Comparison of ENCODE assay signal across 8 cellular contexts in genomic region chr19:39413903-39414608, GRCh38. TPM values are rescaled to one million over a fixed set of nuclear protein-coding genes. Genes with fewer than 3 reads are reported as not detected.
DNase-seq lines count a peak whose midpoint lies in the region; ATAC-seq and FAIRE-seq lines count a peak whose summit lies in the region.

No MANE protein-coding gene starts in this region.

- peak overlapping the region; percentile 60 to 63 for H3K4me3 ChIP-seq in small intestine (ENCODE audit: low read depth in 1 of 2, low read length in 2 of 2)

- no peaks in the 10 kb centered on the region for H3K9me3 ChIP-seq in small intestine (ENCODE audit: control insufficient read depth, low read depth)

- H3K9me3 Mint-ChIP-seq in activated T-helper 1 cell treated with anti-CD3 and anti-CD28 coated beads, Interleukin-12 subunit alpha, Interleukin-12 subunit beta, Interleukin-2, Interleukin-4 antibody, amounts not matched to agents 30 ng/mL and 10 ng/mL and 1 ng/mL, durations not matched to agents 14 hours and 24 hours and 36 hours = no peaks in the 10 kb centered on the region

- 36 to 52% (median 39%) methylated on average over 18 of the region's 18 CpGs for WGBS in small intestine, 3 donors

- H3K4me1 Mint-ChIP-seq in activated T-helper 1 cell treated with anti-CD3 and anti-CD28 coated beads, Interleukin-12 subunit alpha, Interleukin-12 subunit beta, Interleukin-2, Interleukin-4 antibody, amounts not matched to agents 30 ng/mL and 10 ng/mL and 1 ng/mL, durations not matched to agents 14 hours and 24 hours and 36 hours (ENCODE audit: low read depth) = peaks cover 33% of the 10 kb centered on the region

- intact Hi-C loops in Right ventricle myocardium superior (cut with DNase I) (no loop called here), left ventricle myocardium superior (cut with micrococcal nuclease) (no loop called here)
- intact Hi-C loops in activated T-helper 1 cell treated with anti-CD3 and anti-CD28 coated beads, Interleukin-12 subunit alpha, Interleukin-12 subunit beta, Interleukin-2, Interleukin-4 antibody, amounts not matched to agents 30 ng/mL and 10 ng/mL and 1 ng/mL, durations not matched to agents 14 hours and 24 hours and 36 hours (cut with micrococcal nuclease) = loop anchor here (5.0 kb wide), 1 partner anchor 1848 kb away; the partner anchor contains the start of gene HNRNPUL1

- H3K27me3 ChIP-seq in small intestine (ENCODE audit: control insufficient read depth in 2 of 2, insufficient read depth in 2 of 2, low read length in 2 of 2) = no peaks in the 10 kb centered on the region

- peaks cover 7% of the 10 kb centered on the region for H3K36me3 Mint-ChIP-seq in activated T-helper 1 cell treated with anti-CD3 and anti-CD28 coated beads, Interleukin-12 subunit alpha, Interleukin-12 subunit beta, Interleukin-2, Interleukin-4 antibody, amounts not matched to agents 30 ng/mL and 10 ng/mL and 1 ng/mL, durations not matched to agents 14 hours and 24 hours and 36 hours (ENCODE audit: low read depth)

- H3K27ac ChIP-seq in small intestine (ENCODE audit: low read depth in 1 of 2, low read length in 1 of 2) = peak overlapping the region; percentile 24 to 60

- no peak for FAIRE-seq in small intestine (lab: Jason Lieb, UNC)

- no peaks in the 10 kb centered on the region for H3K27me3 Mint-ChIP-seq in activated T-helper 1 cell treated with anti-CD3 and anti-CD28 coated beads, Interleukin-12 subunit alpha, Interleukin-12 subunit beta, Interleukin-2, Interleukin-4 antibody, amounts not matched to agents 30 ng/mL and 10 ng/mL and 1 ng/mL, durations not matched to agents 14 hours and 24 hours and 36 hours (ENCODE audit: insufficient read depth)

- DNase-seq in Right ventricle myocardium superior (peak; percentile 60), left ventricle myocardium superior (no peak), hepatic stellate cell (ENCODE audit: low spot score) (peak; percentile 59), small intestine (no peak)
- no peak for DNase-seq in activated T-helper 1 cell treated with anti-CD3 and anti-CD28 coated beads, Interleukin-12 subunit alpha, Interleukin-12 subunit beta, Interleukin-2, Interleukin-4 antibody, amounts not matched to agents 30 ng/mL and 10 ng/mL and 1 ng/mL, durations not matched to agents 14 hours and 24 hours and 36 hours (ENCODE audit: low spot score)
- DNase-seq in stimulated activated CD4-positive, alpha-beta T cell treated with anti-CD3 and anti-CD28 coated beads, Interleukin-12 subunit alpha, Interleukin-12 subunit beta, amount 100 ng/mL, for 4 hours = no peak

- peak overlapping the region; percentile 92 for H3K4me3 Mint-ChIP-seq in activated T-helper 1 cell treated with anti-CD3 and anti-CD28 coated beads, Interleukin-12 subunit alpha, Interleukin-12 subunit beta, Interleukin-2, Interleukin-4 antibody, amounts not matched to agents 30 ng/mL and 10 ng/mL and 1 ng/mL, durations not matched to agents 14 hours and 24 hours and 36 hours

- ATAC-seq in Right ventricle myocardium superior (ENCODE audit: poor library complexity) (no peak), left ventricle myocardium superior (no peak), HG02981 (IDR thresholded peaks at IDR 0.05; ENCODE audit: unreplicated experiment) (no peak), HG02852 (IDR thresholded peaks at IDR 0.05; ENCODE audit: unreplicated experiment) (no peak)

- H3K36me3 ChIP-seq in small intestine (ENCODE audit: control insufficient read depth in 2 of 2, insufficient read depth in 2 of 2, low read length in 2 of 2) = no peaks in the 10 kb centered on the region

- H3K27ac Mint-ChIP-seq in activated T-helper 1 cell treated with anti-CD3 and anti-CD28 coated beads, Interleukin-12 subunit alpha, Interleukin-12 subunit beta, Interleukin-2, Interleukin-4 antibody, amounts not matched to agents 30 ng/mL and 10 ng/mL and 1 ng/mL, durations not matched to agents 14 hours and 24 hours and 36 hours = peak overlapping the region; percentile 69

- H3K4me1 ChIP-seq in small intestine (ENCODE audit: control insufficient read depth in 2 of 2, insufficient read depth in 1 of 2, low read depth in 1 of 2, low read length in 1 of 2) = no peaks in the 10 kb centered on the region

RNA-seq across cellular contexts. Expression of gene PLEKHG2, which starts 1.6 kb away (rescaled TPM):
- 9.0 TPM for total RNA-seq in Right ventricle myocardium superior
- 11.6 TPM for total RNA-seq in left ventricle myocardium superior
- total RNA-seq in activated T-helper 1 cell treated with anti-CD3 and anti-CD28 coated beads, Interleukin-12 subunit alpha, Interleukin-12 subunit beta, Interleukin-2, Interleukin-4 antibody, amounts not matched to agents 30 ng/mL and 10 ng/mL and 1 ng/mL, durations not matched to agents 14 hours and 24 hours and 36 hours = 43.9 and 47.3 TPM in 2 replicates
- polyA plus RNA-seq in small intestine = 1 to 10 TPM; 1.9 to 6.5 (median 6.1) TPM

RNA-seq across cellular contexts. Expression of gene ZFP36, which starts 7.4 kb away (rescaled TPM):
- 44.9 TPM for total RNA-seq in Right ventricle myocardium superior
- 53.0 TPM for total RNA-seq in left ventricle myocardium superior
- 31.2 and 32.0 TPM in 2 replicates for total RNA-seq in activated T-helper 1 cell treated with anti-CD3 and anti-CD28 coated beads, Interleukin-12 subunit alpha, Interleukin-12 subunit beta, Interleukin-2, Interleukin-4 antibody, amounts not matched to agents 30 ng/mL and 10 ng/mL and 1 ng/mL, durations not matched to agents 14 hours and 24 hours and 36 hours
- 100 to 1,000 TPM; 104 to 222 (median 167) TPM for polyA plus RNA-seq in small intestine

RNA-seq across cellular contexts. Expression of gene RPS16, which starts 21.7 kb away (rescaled TPM):
- total RNA-seq in Right ventricle myocardium superior (1,176 TPM), left ventricle myocardium superior (1,154 TPM)
- 2,440 and 2,532 TPM in 2 replicates for total RNA-seq in activated T-helper 1 cell treated with anti-CD3 and anti-CD28 coated beads, Interleukin-12 subunit alpha, Interleukin-12 subunit beta, Interleukin-2, Interleukin-4 antibody, amounts not matched to agents 30 ng/mL and 10 ng/mL and 1 ng/mL, durations not matched to agents 14 hours and 24 hours and 36 hours
- 1,000 to 10,000 TPM; 1,341 to 3,643 (median 3,272) TPM for polyA plus RNA-seq in small intestine

RNA-seq across cellular contexts. Expression of gene MED29, which starts 22.9 kb away (rescaled TPM):
- total RNA-seq in Right ventricle myocardium superior (22.1 TPM), left ventricle myocardium superior (22.2 TPM)
- 37.5 and 45.8 TPM in 2 replicates for total RNA-seq in activated T-helper 1 cell treated with anti-CD3 and anti-CD28 coated beads, Interleukin-12 subunit alpha, Interleukin-12 subunit beta, Interleukin-2, Interleukin-4 antibody, amounts not matched to agents 30 ng/mL and 10 ng/mL and 1 ng/mL, durations not matched to agents 14 hours and 24 hours and 36 hours
- 10 to 100 TPM; 20.3 to 29.3 (median 21.9) TPM for polyA plus RNA-seq in small intestine

RNA-seq across cellular contexts. Expression of gene PAF1, which starts 23.1 kb away (rescaled TPM):
- total RNA-seq in Right ventricle myocardium superior (32.0 TPM), left ventricle myocardium superior (34.8 TPM)
- 54.8 and 57.3 TPM in 2 replicates for total RNA-seq in activated T-helper 1 cell treated with anti-CD3 and anti-CD28 coated beads, Interleukin-12 subunit alpha, Interleukin-12 subunit beta, Interleukin-2, Interleukin-4 antibody, amounts not matched to agents 30 ng/mL and 10 ng/mL and 1 ng/mL, durations not matched to agents 14 hours and 24 hours and 36 hours
- polyA plus RNA-seq in small intestine = 10 to 100 TPM; 32.9 to 39.2 (median 36.5) TPM

Comparison
In these comparisons a context has a peak if more than half of its experiments do, and no peak if none do; other contexts are left out.
1. DNase-seq: peak in Right ventricle myocardium superior (single experiment) and hepatic stellate cell (single experiment); none in left ventricle myocardium superior (single experiment), activated T-helper 1 cell treated with anti-CD3 and anti-CD28 coated beads, Interleukin-12 subunit alpha, Interleukin-12 subunit beta, Interleukin-2, Interleukin-4 antibody, amounts not matched to agents 30 ng/mL and 10 ng/mL and 1 ng/mL, durations not matched to agents 14 hours and 24 hours and 36 hours (single experiment), small intestine (single experiment) and stimulated activated CD4-positive, alpha-beta T cell treated with anti-CD3 and anti-CD28 coated beads, Interleukin-12 subunit alpha, Interleukin-12 subunit beta, amount 100 ng/mL, for 4 hours (single experiment).